Comparison of ENCODE assay signal across 8 cellular contexts in the genomic region with DNA sequence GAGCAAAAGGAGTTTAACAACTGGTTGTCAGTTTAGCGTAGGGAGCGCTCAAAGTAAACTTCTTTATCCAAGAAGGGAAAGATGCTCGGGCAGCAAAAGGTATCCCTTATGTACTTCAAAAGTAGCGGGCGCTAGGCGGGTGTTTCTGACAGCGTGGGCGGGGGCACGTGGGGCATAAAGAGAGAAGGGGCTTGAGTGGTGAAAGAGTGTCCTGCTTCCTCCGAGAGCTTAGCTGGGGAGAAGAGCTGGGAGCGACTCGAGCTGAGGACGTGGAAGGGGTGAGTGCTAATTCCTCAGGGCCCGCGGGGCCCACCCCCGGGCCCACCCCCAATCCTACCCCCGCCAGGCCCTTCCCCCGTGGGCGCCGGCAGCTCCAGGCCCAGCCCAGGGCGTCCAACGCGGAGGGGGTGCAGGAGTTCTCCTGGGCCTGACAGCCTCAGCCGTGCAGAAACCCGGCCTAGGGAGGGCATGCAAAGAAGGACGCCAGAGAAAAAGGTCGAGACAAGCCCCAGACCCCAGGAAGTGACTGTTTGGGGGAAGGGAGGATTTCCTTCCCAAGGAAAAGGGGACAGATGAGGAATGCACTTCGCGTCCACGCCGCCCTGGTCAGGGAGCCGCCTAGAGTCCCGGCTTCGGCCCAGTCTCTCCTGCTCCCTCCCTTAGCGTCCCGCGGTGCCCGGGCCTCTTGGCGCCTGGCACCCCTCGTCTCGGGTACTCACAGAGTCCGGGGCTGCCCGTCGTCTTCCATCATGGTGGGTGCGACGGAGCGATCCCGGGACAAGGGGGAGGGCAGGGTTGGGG. TPM values are rescaled to one million over a fixed set of nuclear protein-coding genes. Genes with fewer than 3 reads are reported as not detected.
DNase-seq lines count a peak whose midpoint lies in the region; ATAC-seq, FAIRE-seq and TF ChIP-seq lines count a peak whose summit lies in the region.

No MANE protein-coding gene starts in this region.

- H3K27me3 ChIP-seq in GM06990 (replicated peaks; ENCODE audit: control insufficient read depth, insufficient read depth, low read length) (no peaks in the 10 kb centered on the region), thyroid gland (no peaks in the 10 kb centered on the region)

- H3K9me3 Mint-ChIP-seq in osteocyte (ENCODE audit: unreplicated experiment): peaks cover 4% of the 10 kb centered on the region

- peaks cover 7% of the 10 kb centered on the region for H3K36me3 Mint-ChIP-seq in osteocyte (ENCODE audit: unreplicated experiment)

- DNase-seq in GM06990 (ENCODE audit: extremely low read depth, insufficient read length): peak; percentile 65
- DNase-seq in activated gamma-delta T cell treated with Interleukin-2 at 50 U/mL for 16 hours: peak; percentile 51
- peak; percentile 45 to 48 for DNase-seq in frontal cortex (ENCODE audit: low spot score in 2 of 2)
- no peak for DNase-seq in osteocyte (ENCODE audit: extremely low spot score, unreplicated experiment)
- peak; percentile 48 to 56 for DNase-seq in thyroid gland

- intact Hi-C loops in thyroid gland (cut with DNase I): loop anchor here (5.0 to 10.0 kb wide), 2 partner anchors 51 kb away; partner anchors contain the start of gene RGS10

- no peaks in the 10 kb centered on the region for H3K27me3 Mint-ChIP-seq in osteocyte (ENCODE audit: unreplicated experiment)

- no peaks in the 10 kb centered on the region for H3K9me3 ChIP-seq in thyroid gland

- H3K4me1 Mint-ChIP-seq in osteocyte (ENCODE audit: unreplicated experiment): peaks cover 50% of the 10 kb centered on the region

- FAIRE-seq in frontal cortex (lab: Jason Lieb, UNC): no peak

- no peak for TF ChIP-seq POLR2A in thyroid gland (IDR thresholded peaks at IDR 0.05)

- ATAC-seq in HG02610 (IDR thresholded peaks at IDR 0.05; ENCODE audit: unreplicated experiment): peak; percentile 4
- no peak for ATAC-seq in GM18520 (IDR thresholded peaks at IDR 0.05; ENCODE audit: unreplicated experiment)

- peaks cover 35 to 39% of the 10 kb centered on the region in 2 donors for H3K4me1 ChIP-seq in thyroid gland

- 1% methylated on average over 33 to 34 of the region's 48 CpGs for WGBS in thyroid gland, 2 donors

- peak overlapping the region; percentile 99 for H3K27ac Mint-ChIP-seq in osteocyte (ENCODE audit: unreplicated experiment)

- peak overlapping the region; percentile 97 for H3K4me3 Mint-ChIP-seq in osteocyte (ENCODE audit: unreplicated experiment)

- TF ChIP-seq CTCF in GM06990 (IDR thresholded peaks at IDR 0.05; ENCODE audit: insufficient read depth, low read length, poor library complexity, severe bottlenecking): no peak
- no peak for TF ChIP-seq CTCF in osteocyte (IDR thresholded peaks at IDR 0.05)
- TF ChIP-seq CTCF in thyroid gland (IDR thresholded peaks at IDR 0.05): no peak

- H3K36me3 ChIP-seq in GM06990 (ENCODE audit: control insufficient read depth, insufficient read depth, low read length) (no peaks in the 10 kb centered on the region), thyroid gland (no peaks in the 10 kb centered on the region)

- H3K4me3 ChIP-seq in GM06990 (replicated peaks; ENCODE audit: low read depth, low read length) (peak overlapping the region; percentile 83), thyroid gland (replicated peaks in 1 of 3) (peak overlapping the region; percentile 47 to 79 (median 68))

- peak overlapping the region; percentile 93 to 99 (median 99) for H3K27ac ChIP-seq in thyroid gland

TF ChIP-seq in PFSK-1, 5 proteins besides CTCF, POLR2A, EP300 and RAD21:
- TF ChIP-seq POLR2AphosphoS5 (IDR thresholded peaks at IDR 0.05; ENCODE audit: low read depth, low read length) (no peak), SIN3A (IDR thresholded peaks at IDR 0.05; ENCODE audit: borderline replicate concordance, insufficient read depth, low read length) (0 out of 2 replicates have a peak, but pooled peaks have one; percentile 8)

RNA-seq across cellular contexts. Expression of gene TIAL1, which starts 0.8 kb away (rescaled TPM):
- polyA plus RNA-seq in PFSK-1 (2012; ENCODE audit: insufficient read length, low read depth): 61.3 TPM
- total RNA-seq in frontal cortex: 51.4 TPM
- 125 and 133 TPM in 2 replicates for total RNA-seq in osteocyte
- total RNA-seq in thyroid gland: 100 to 1,000 TPM in 1 of 4 donors, 10 to 100 TPM in 3; 89.3 to 119 (median 95.5) TPM

RNA-seq across cellular contexts. Expression of gene RGS10, which starts 53.4 kb away (rescaled TPM):
- 24.5 TPM for polyA plus RNA-seq in PFSK-1 (2012; ENCODE audit: insufficient read length, low read depth)
- total RNA-seq in frontal cortex: 8.2 TPM
- 19.0 and 23.3 TPM in 2 replicates for total RNA-seq in osteocyte
- 10 to 100 TPM; 21.4 to 97.6 (median 35.5) TPM for total RNA-seq in thyroid gland

RNA-seq across cellular contexts. Expression of gene BAG3, which starts 55.3 kb away (rescaled TPM):
- 46.6 TPM for polyA plus RNA-seq in PFSK-1 (2012; ENCODE audit: insufficient read length, low read depth)
- total RNA-seq in frontal cortex (0.82 TPM), osteocyte (40.1 and 41.0 TPM in 2 replicates), thyroid gland (10 to 100 TPM; 26.6 to 46.6 (median 38.0) TPM)

Comparison
In these comparisons a context has a peak if more than half of its experiments do, and no peak if none do; other contexts are left out.
1. RNA of gene BAG3, which starts 55.3 kb away (total RNA-seq): 26.6 to 46.6 TPM in thyroid gland and 40.1 to 41.0 TPM in osteocyte; 0.82 TPM in frontal cortex (single experiment); every median in the first group is over 10 times any median in the second.